20 cellular contexts compared by ENCODE assay signal in the genomic region with DNA sequence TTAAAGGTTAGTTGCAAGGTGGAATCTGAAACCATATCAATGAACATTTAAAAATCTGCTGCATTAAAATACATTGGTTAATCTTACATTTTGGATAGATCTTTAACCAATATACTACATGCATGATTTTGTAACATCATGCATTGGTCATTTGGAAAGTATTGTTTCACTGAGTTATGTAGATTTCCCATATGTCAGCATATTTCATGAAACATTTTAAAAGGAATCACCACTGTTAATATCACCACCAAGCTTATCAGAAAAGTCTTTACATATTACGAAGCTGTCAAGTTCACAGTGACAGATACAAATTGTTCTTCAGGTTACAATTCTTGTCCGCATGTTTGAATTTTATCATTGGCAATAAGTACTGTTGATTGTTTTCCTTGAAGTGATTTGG.
DNase-seq lines count a peak whose midpoint lies in the region; ATAC-seq, FAIRE-seq and TF ChIP-seq lines count a peak whose summit lies in the region.
"Had no signal": no experiment of that assay in that cellular context is flagged by ENCODE, and none has a peak within 500 bp of the region (broad histone marks: within the 10 kb centered on the region; RNA-seq: fewer than 3 reads in every experiment).

No MANE protein-coding gene starts in this region.

- H3K27me3 ChIP-seq in astrocyte (ENCODE audit: insufficient read depth, low read length) (no peaks in the 10 kb centered on the region), neural cell (ENCODE audit: insufficient read depth, low read depth, low read length) (no peaks in the 10 kb centered on the region)
- H3K27me3 ChIP-seq: BLaER1 had no signal

- H3K27me3 Mint-ChIP-seq in astrocyte (ENCODE audit: low read depth, unreplicated experiment), result no peaks in the 10 kb centered on the region
- H3K27me3 Mint-ChIP-seq: B cell; CD4-positive, CD25-positive, alpha-beta regulatory T cell had no signal

- H3K4me3 Mint-ChIP-seq in astrocyte (ENCODE audit: unreplicated experiment), result no peak overlapping the region
- H3K4me3 Mint-ChIP-seq: B cell; CD4-positive, CD25-positive, alpha-beta regulatory T cell; CD8-positive, alpha-beta T cell had no signal

- H3K9me2 ChIP-seq in neural cell (ENCODE audit: insufficient read depth, low read length), result no peaks in the 10 kb centered on the region

- DNase-seq in D721Med (ENCODE audit: insufficient read length, low spot score) (no peak), HEK293T (ENCODE audit: extremely low spot score) (no peak), astrocyte (ENCODE audit: low read depth) (no peak), caudate nucleus (lab: John Stamatoyannopoulos, UW) (no peak), GM19239 (ENCODE audit: insufficient read length, low spot score) (no peak)
- DNase-seq: Caco-2; CD4-positive, CD25-positive, alpha-beta regulatory T cell; CD8-positive, alpha-beta T cell; DMS 273 treated with DMSO at 0.1 percent for 48 hours; DMS79; EL; GDM1; GOT3 had no signal

- peaks cover 12% of the 10 kb centered on the region for H3K4me1 ChIP-seq in astrocyte (ENCODE audit: insufficient read depth, low read length)
- H3K4me1 ChIP-seq: BLaER1 had no signal

- peaks cover 18% of the 10 kb centered on the region for H3K4me1 Mint-ChIP-seq in astrocyte (ENCODE audit: low read depth, unreplicated experiment)
- H3K4me1 Mint-ChIP-seq: B cell; CD4-positive, CD25-positive, alpha-beta regulatory T cell had no signal

- no peak for TF ChIP-seq CTCF in D721Med (IDR thresholded peaks at IDR 0.05; ENCODE audit: insufficient read depth, missing control alignments)
- no peak for TF ChIP-seq CTCF in astrocyte (IDR thresholded peaks at IDR 0.05; ENCODE audit: insufficient read depth, low read depth, low read length)
- TF ChIP-seq CTCF in neural cell (IDR thresholded peaks at IDR 0.05; ENCODE audit: poor library complexity, severe bottlenecking), result no peak

- H2AFZ ChIP-seq in astrocyte (ENCODE audit: low read depth, low read length) (no peak overlapping the region), neural cell (ENCODE audit: low read depth, low read length) (no peak overlapping the region)

- POLR2A ChIA-PET in HEK293T (lab: Yijun Ruan, JAX), result no interaction called here

- no peak for ATAC-seq in SK-N-SH treated with all-trans-retinoic acid at 6 μM for 48 hours
- ATAC-seq: CD8-positive, alpha-beta T cell; GM12878 had no signal

- TF ChIP-seq RAD21 in neural cell (conservative IDR thresholded peaks at IDR 0.05), result no peak

- H3K36me3 ChIP-seq in astrocyte (ENCODE audit: insufficient read depth, low read length), result no peaks in the 10 kb centered on the region
- H3K36me3 ChIP-seq in neural cell (ENCODE audit: insufficient read depth, low read length), result no peaks in the 10 kb centered on the region
- H3K36me3 ChIP-seq: BLaER1, HAP-1 had no signal

- no peaks in the 10 kb centered on the region for H3F3A ChIP-seq in neural cell (ENCODE audit: insufficient read depth, low read length, poor library complexity, severe bottlenecking)

- FAIRE-seq in D721Med (lab: Jason Lieb, UNC) (peak; percentile 16), astrocyte (lab: Jason Lieb, UNC) (peak; percentile 55), GM19239 (lab: Jason Lieb, UNC) (no peak)
- FAIRE-seq: GM12878 had no signal

- no peak overlapping the region for H3K9ac ChIP-seq in astrocyte (ENCODE audit: low read length)
- H3K9ac ChIP-seq in neural cell (ENCODE audit: low read length), result no peak overlapping the region
- H3K9ac ChIP-seq: BLaER1 had no signal

- H3K79me2 ChIP-seq in astrocyte (ENCODE audit: insufficient read depth, low read length) (no peaks in the 10 kb centered on the region), neural cell (replicated peaks; ENCODE audit: insufficient read depth, low read length) (no peaks in the 10 kb centered on the region)

- H3K36me3 Mint-ChIP-seq in astrocyte (ENCODE audit: low read depth, unreplicated experiment), result no peaks in the 10 kb centered on the region
- H3K36me3 Mint-ChIP-seq: CD4-positive, CD25-positive, alpha-beta regulatory T cell; CD8-positive, alpha-beta T cell had no signal

- no peak overlapping the region for H3K27ac ChIP-seq in astrocyte (ENCODE audit: low read depth, low read length)
- no peak overlapping the region for H3K27ac ChIP-seq in neural cell (ENCODE audit: low read length)
- no peak overlapping the region for H3K27ac ChIP-seq in caudate nucleus (ENCODE audit: low read depth, low read length)
- H3K27ac ChIP-seq: BLaER1, C4-2B had no signal

- H3K9me3 ChIP-seq in astrocyte (ENCODE audit: insufficient read depth, low read depth, low read length), result no peaks in the 10 kb centered on the region
- H3K9me3 ChIP-seq in neural cell (ENCODE audit: low read length), result no peaks in the 10 kb centered on the region
- H3K9me3 ChIP-seq: BLaER1, Caco-2, HAP-1 had no signal

- H3K4me3 ChIP-seq in astrocyte (ENCODE audit: insufficient read depth, low read depth, low read length) (no peak overlapping the region), neural cell (ENCODE audit: low read length) (no peak overlapping the region)
- H3K4me3 ChIP-seq: BLaER1, GM12878, HAP-1 had no signal

- H3K4me2 ChIP-seq in astrocyte (ENCODE audit: low read length), result no peak overlapping the region
- H3K4me2 ChIP-seq in neural cell (ENCODE audit: low read length), result no peak overlapping the region
- H3K4me2 ChIP-seq: BLaER1 had no signal

- H4K20me1 ChIP-seq in astrocyte (ENCODE audit: insufficient read depth, low read length), result no peaks in the 10 kb centered on the region
- no peaks in the 10 kb centered on the region for H4K20me1 ChIP-seq in neural cell (ENCODE audit: insufficient read depth)
- H4K20me1 ChIP-seq: BLaER1 had no signal

- H3K9me3 Mint-ChIP-seq in astrocyte (ENCODE audit: unreplicated experiment), result peaks cover 2% of the 10 kb centered on the region

- peak; percentile 70 for TF ChIP-seq EP300 in neural cell (conservative IDR thresholded peaks at IDR 0.05; ENCODE audit: poor library complexity, severe bottlenecking)

- CTCF ChIA-PET in HEK293T (lab: Yijun Ruan, JAX), result no interaction called here

- no peak overlapping the region for H3K27ac Mint-ChIP-seq in astrocyte (ENCODE audit: unreplicated experiment)
- H3K27ac Mint-ChIP-seq: B cell; CD4-positive, CD25-positive, alpha-beta regulatory T cell; CD8-positive, alpha-beta T cell had no signal

TF ChIP-seq in HEK293T, 16 proteins besides CTCF, POLR2A, EP300 and RAD21:
- TF ChIP-seq, protein P1, sequence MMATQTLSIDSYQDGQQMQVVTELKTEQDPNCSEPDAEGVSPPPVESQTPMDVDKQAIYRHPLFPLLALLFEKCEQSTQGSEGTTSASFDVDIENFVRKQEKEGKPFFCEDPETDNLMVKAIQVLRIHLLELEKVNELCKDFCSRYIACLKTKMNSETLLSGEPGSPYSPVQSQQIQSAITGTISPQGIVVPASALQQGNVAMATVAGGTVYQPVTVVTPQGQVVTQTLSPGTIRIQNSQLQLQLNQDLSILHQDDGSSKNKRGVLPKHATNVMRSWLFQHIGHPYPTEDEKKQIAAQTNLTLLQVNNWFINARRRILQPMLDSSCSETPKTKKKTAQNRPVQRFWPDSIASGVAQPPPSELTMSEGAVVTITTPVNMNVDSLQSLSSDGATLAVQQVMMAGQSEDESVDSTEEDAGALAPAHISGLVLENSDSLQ (IDR thresholded peaks at IDR 0.05), result 0 out of 2 replicates have a peak, but pooled peaks have one; percentile 3
- TF ChIP-seq FOXA1 (IDR thresholded peaks at IDR 0.05), result no peak
TF ChIP-seq in HEK293T: peak in this region for 1.

TF ChIP-seq in neural cell, 6 proteins besides CTCF, POLR2A, EP300 and RAD21:
- TF ChIP-seq EZH2 (IDR thresholded peaks at IDR 0.05; ENCODE audit: borderline replicate concordance, insufficient read depth, low read length, poor library complexity, severe bottlenecking), result no peak

TF ChIP-seq in SK-N-SH treated with all-trans-retinoic acid at 6 μM for 48 hours, 23 proteins besides CTCF, POLR2A, EP300 and RAD21:
- TF ChIP-seq ZFP3 (CRISPR knock-in tag; IDR thresholded peaks at IDR 0.05), result no peak
- TF ChIP-seq, protein P2, sequence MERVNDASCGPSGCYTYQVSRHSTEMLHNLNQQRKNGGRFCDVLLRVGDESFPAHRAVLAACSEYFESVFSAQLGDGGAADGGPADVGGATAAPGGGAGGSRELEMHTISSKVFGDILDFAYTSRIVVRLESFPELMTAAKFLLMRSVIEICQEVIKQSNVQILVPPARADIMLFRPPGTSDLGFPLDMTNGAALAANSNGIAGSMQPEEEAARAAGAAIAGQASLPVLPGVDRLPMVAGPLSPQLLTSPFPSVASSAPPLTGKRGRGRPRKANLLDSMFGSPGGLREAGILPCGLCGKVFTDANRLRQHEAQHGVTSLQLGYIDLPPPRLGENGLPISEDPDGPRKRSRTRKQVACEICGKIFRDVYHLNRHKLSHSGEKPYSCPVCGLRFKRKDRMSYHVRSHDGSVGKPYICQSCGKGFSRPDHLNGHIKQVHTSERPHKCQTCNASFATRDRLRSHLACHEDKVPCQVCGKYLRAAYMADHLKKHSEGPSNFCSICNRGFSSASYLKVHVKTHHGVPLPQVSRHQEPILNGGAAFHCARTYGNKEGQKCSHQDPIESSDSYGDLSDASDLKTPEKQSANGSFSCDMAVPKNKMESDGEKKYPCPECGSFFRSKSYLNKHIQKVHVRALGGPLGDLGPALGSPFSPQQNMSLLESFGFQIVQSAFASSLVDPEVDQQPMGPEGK (CRISPR knock-in tag; IDR thresholded peaks at IDR 0.05; ENCODE audit: borderline replicate concordance), result no peak
- TF ChIP-seq, protein P3, sequence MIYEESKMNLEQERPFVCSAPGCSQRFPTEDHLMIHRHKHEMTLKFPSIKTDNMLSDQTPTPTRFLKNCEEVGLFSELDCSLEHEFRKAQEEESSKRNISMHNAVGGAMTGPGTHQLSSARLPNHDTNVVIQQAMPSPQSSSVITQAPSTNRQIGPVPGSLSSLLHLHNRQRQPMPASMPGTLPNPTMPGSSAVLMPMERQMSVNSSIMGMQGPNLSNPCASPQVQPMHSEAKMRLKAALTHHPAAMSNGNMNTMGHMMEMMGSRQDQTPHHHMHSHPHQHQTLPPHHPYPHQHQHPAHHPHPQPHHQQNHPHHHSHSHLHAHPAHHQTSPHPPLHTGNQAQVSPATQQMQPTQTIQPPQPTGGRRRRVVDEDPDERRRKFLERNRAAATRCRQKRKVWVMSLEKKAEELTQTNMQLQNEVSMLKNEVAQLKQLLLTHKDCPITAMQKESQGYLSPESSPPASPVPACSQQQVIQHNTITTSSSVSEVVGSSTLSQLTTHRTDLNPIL (CRISPR knock-in tag; IDR thresholded peaks at IDR 0.05; ENCODE audit: low read depth), result no peak
- TF ChIP-seq ESRRG (CRISPR knock-in tag; IDR thresholded peaks at IDR 0.05), result no peak
- TF ChIP-seq ARNTL (CRISPR knock-in tag; IDR thresholded peaks at IDR 0.05; ENCODE audit: borderline replicate concordance, low read depth), result no peak
- TF ChIP-seq GLIS3 (CRISPR knock-in tag; IDR thresholded peaks at IDR 0.05), result no peak
- no peak for TF ChIP-seq ZNF565 (CRISPR knock-in tag; conservative IDR thresholded peaks at IDR 0.05; ENCODE audit: low read depth)
